ENCODE assay signal across 8 cellular contexts in the genomic region with DNA sequence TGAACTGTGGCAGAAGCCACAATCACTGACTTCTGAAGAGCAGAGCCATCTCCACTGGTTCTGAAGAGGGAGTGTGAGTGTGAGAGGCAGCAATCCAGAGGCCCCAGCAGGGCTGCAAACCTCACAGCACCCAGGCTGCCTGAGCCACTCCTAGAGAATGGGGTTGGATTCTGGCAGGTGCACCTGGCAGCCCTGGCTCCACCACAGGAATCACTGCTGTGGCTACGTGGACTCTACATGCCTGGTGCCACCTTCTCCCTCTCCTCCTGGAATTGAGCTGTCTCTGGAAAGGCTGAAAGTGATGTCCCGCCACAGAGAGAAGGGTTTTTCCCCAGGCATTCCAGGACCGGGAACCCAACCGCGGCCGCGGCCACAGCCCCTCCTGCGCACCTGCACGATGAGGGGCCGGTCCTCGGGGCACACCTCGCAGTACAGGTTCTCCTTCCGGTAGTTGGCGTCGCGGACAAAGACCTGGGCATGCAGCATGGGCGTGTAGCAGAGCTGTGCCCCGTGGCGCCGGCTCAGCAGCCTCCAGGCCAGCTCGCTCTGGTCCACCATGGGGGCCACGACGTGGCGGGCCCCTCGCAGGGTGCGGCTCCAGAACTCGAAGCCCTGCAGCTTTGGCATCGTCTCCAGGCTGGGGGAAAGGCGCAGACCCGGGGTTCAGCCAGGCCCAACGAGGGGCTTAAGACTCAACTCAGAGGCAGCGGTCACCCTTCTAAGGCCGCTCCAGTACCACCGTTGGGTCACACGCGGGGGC. TPM values are rescaled to one million over a fixed set of nuclear protein-coding genes. Genes with fewer than 3 reads are reported as not detected.
A peak's percentile ranks its signal among the peaks of the same experiment; 100 is the strongest.
DNase-seq lines count a peak whose midpoint lies in the region; ATAC-seq and TF ChIP-seq lines count a peak whose summit lies in the region.

No MANE protein-coding gene starts in this region.

- H3K9me3 ChIP-seq in OCI-LY1 (ENCODE audit: low read length): no peaks in the 10 kb centered on the region
- no peaks in the 10 kb centered on the region for H3K9me3 ChIP-seq in osteoblast (ENCODE audit: low read depth, low read length)

- H3K27me3 ChIP-seq in GM23338 (ENCODE audit: insufficient read depth) (no peaks in the 10 kb centered on the region), OCI-LY1 (ENCODE audit: insufficient read depth, low read length) (no peaks in the 10 kb centered on the region), osteoblast (ENCODE audit: insufficient read depth, low read length) (no peaks in the 10 kb centered on the region)

- H3K9me3 Mint-ChIP-seq in GM23338: no peaks in the 10 kb centered on the region

- H3K4me3 ChIP-seq in GM23338: peak overlapping the region; percentile 77
- peak overlapping the region; percentile 79 for H3K4me3 ChIP-seq in OCI-LY1 (ENCODE audit: low read depth, low read length, poor library complexity, severe bottlenecking)
- peak overlapping the region; percentile 88 for H3K4me3 ChIP-seq in osteoblast (ENCODE audit: insufficient read depth, low read length)

- intact Hi-C loops in head of caudate nucleus (cut with DNase I): no loop called here

- peak overlapping the region; percentile 76 for H3K9ac ChIP-seq in OCI-LY1 (ENCODE audit: low read length)

- H2AFZ ChIP-seq in GM23338: no peak overlapping the region
- no peak overlapping the region for H2AFZ ChIP-seq in OCI-LY1 (ENCODE audit: low read length)
- H2AFZ ChIP-seq in osteoblast (ENCODE audit: low read length): no peak overlapping the region

- no peak for TF ChIP-seq CTCF in GM23338 (conservative IDR thresholded peaks at IDR 0.05; ENCODE audit: low read depth in 2 of 2)
- no peak for TF ChIP-seq CTCF in OCI-LY1 (IDR thresholded peaks at IDR 0.05; ENCODE audit: low read length)
- no peak for TF ChIP-seq CTCF in osteoblast (IDR thresholded peaks at IDR 0.05; ENCODE audit: extremely low read depth, low read depth, low read length)

- no peaks in the 10 kb centered on the region for H3K79me2 ChIP-seq in GM23338 (replicated peaks; ENCODE audit: insufficient read depth)
- no peaks in the 10 kb centered on the region for H3K79me2 ChIP-seq in OCI-LY1 (ENCODE audit: insufficient read depth, low read length)
- H3K79me2 ChIP-seq in osteoblast (ENCODE audit: insufficient read depth, low read length): peaks cover 32% of the 10 kb centered on the region

- H3K4me1 ChIP-seq in GM23338 (ENCODE audit: insufficient read depth) (no peaks in the 10 kb centered on the region), OCI-LY1 (ENCODE audit: insufficient read depth, low read length, severe bottlenecking) (peaks cover 25% of the 10 kb centered on the region), osteoblast (ENCODE audit: insufficient read depth, low read length) (peaks cover 17% of the 10 kb centered on the region)

- H4K20me1 ChIP-seq in GM23338 (replicated peaks; ENCODE audit: insufficient read depth) (no peaks in the 10 kb centered on the region), OCI-LY1 (ENCODE audit: insufficient read depth, low read length) (no peaks in the 10 kb centered on the region), osteoblast (ENCODE audit: insufficient read depth, low read length) (peaks cover 7% of the 10 kb centered on the region)

- H3K9me2 ChIP-seq in GM23338 (ENCODE audit: insufficient read depth): no peaks in the 10 kb centered on the region
- no peaks in the 10 kb centered on the region for H3K9me2 ChIP-seq in OCI-LY1 (ENCODE audit: low read depth, low read length)

- H3K36me3 ChIP-seq in GM23338 (ENCODE audit: insufficient read depth): no peaks in the 10 kb centered on the region
- H3K36me3 ChIP-seq in OCI-LY1 (ENCODE audit: insufficient read depth, low read length): peaks cover 43% of the 10 kb centered on the region
- peaks cover 32% of the 10 kb centered on the region for H3K36me3 ChIP-seq in osteoblast (ENCODE audit: insufficient read depth, low read length)

- H3K27me3 Mint-ChIP-seq in GM23338 (ENCODE audit: insufficient read depth, low read depth, poor library complexity): peaks cover 5% of the 10 kb centered on the region

- H3K36me3 Mint-ChIP-seq in GM23338 (ENCODE audit: low read depth): peaks cover 4% of the 10 kb centered on the region

- peaks cover 4% of the 10 kb centered on the region; the same call in 2 of the 3 replicates for H3K4me1 Mint-ChIP-seq in GM23338

- peak; percentile 23 for ATAC-seq in GM23338

- H3F3A ChIP-seq in GM23338 (replicated peaks; ENCODE audit: low read depth) (peaks cover 7% of the 10 kb centered on the region; the same call in 1 of the 2 replicates), OCI-LY1 (ENCODE audit: insufficient read depth, low read length) (no peaks in the 10 kb centered on the region)

- H3K27ac ChIP-seq in GM23338 (ENCODE audit: low read depth): no peak overlapping the region
- H3K27ac ChIP-seq in OCI-LY1 (ENCODE audit: low read depth, low read length, poor library complexity, severe bottlenecking): peak overlapping the region; percentile 29
- peak overlapping the region; percentile 36 for H3K27ac ChIP-seq in epithelial cell of prostate
- peak overlapping the region; percentile 63 for H3K27ac ChIP-seq in osteoblast (ENCODE audit: low read depth, low read length)

- peak overlapping the region; percentile 72 for H3K4me3 Mint-ChIP-seq in GM23338

- DNase-seq in GM23338 (ENCODE audit: low spot score): peak; percentile 24
- no peak for DNase-seq in epithelial cell of prostate (ENCODE audit: low read depth, low spot score)
- peak; percentile 93 for DNase-seq in osteoblast (ENCODE audit: insufficient read length, low spot score, missing footprints)
- no peak for DNase-seq in DMS114 treated with DMSO at 0.1 percent for 48 hours (lab: John Stamatoyannopoulos, UW; ENCODE audit: unreplicated experiment)
- DNase-seq in head of caudate nucleus: no peak
- DNase-seq in activated CD4-positive, alpha-beta T cell treated with anti-CD3 and anti-CD28 coated beads for 48 hours: no peak
- DNase-seq in amniotic stem cell (lab: John Stamatoyannopoulos, UW): no peak

- no peak overlapping the region for H3K27ac Mint-ChIP-seq in GM23338

- H3K4me2 ChIP-seq in GM23338: peak overlapping the region; percentile 88
- H3K4me2 ChIP-seq in OCI-LY1 (ENCODE audit: low read length): peak overlapping the region; percentile 90
- peak overlapping the region; percentile 95 for H3K4me2 ChIP-seq in osteoblast (ENCODE audit: insufficient read depth, low read length)

TF ChIP-seq in GM23338, 12 proteins besides CTCF, POLR2A, EP300 and RAD21:
- TF ChIP-seq ZNF114 (CRISPR knock-in tag; IDR thresholded peaks at IDR 0.05): no peak
- TF ChIP-seq CREB1 (CRISPR knock-in tag; IDR thresholded peaks at IDR 0.05; ENCODE audit: low read depth): no peak
- no peak for TF ChIP-seq EZH2 (IDR thresholded peaks at IDR 0.05; ENCODE audit: low read depth, unreplicated experiment)
- TF ChIP-seq EZH2phosphoT487 (IDR thresholded peaks at IDR 0.05; ENCODE audit: unreplicated experiment): no peak
- TF ChIP-seq POLR2AphosphoS5 (IDR thresholded peaks at IDR 0.05; ENCODE audit: low read depth): no peak

RNA-seq across cellular contexts. Expression of gene DUS1L, which starts 1.0 kb away (rescaled TPM):
- 110 and 122 TPM in 2 replicates for total RNA-seq in GM23338 (2014; rRNA removed; shearing (Covaris generic))
- 66.0 and 105 TPM in 2 replicates for polyA plus RNA-seq in GM23338 (2016; fragmentation: Nextera tagmentation; extraction: Ambion mirVana)
- total RNA-seq in osteoblast: 43.8 and 43.9 TPM in 2 replicates

RNA-seq across cellular contexts. Expression of gene GPS1, which starts 12.9 kb away (rescaled TPM):
- total RNA-seq in GM23338 (2014; rRNA removed; shearing (Covaris generic)): 228 and 242 TPM in 2 replicates
- 136 and 148 TPM in 2 replicates for polyA plus RNA-seq in GM23338 (2016; fragmentation: Nextera tagmentation; extraction: Ambion mirVana)
- 90.2 and 93.7 TPM in 2 replicates for total RNA-seq in osteoblast

RNA-seq across cellular contexts. Expression of gene RFNG, which starts 13.0 kb away (rescaled TPM):
- 36.9 and 44.7 TPM in 2 replicates for total RNA-seq in GM23338 (2014; rRNA removed; shearing (Covaris generic))
- polyA plus RNA-seq in GM23338 (2016; fragmentation: Nextera tagmentation; extraction: Ambion mirVana): 18.0 and 18.9 TPM in 2 replicates
- 46.3 and 52.7 TPM in 2 replicates for total RNA-seq in osteoblast

RNA-seq across cellular contexts. Expression of gene DCXR, which starts 27.1 kb away (rescaled TPM):
- total RNA-seq in GM23338 (2014; rRNA removed; shearing (Covaris generic)): 84.8 and 86.9 TPM in 2 replicates
- polyA plus RNA-seq in GM23338 (2016; fragmentation: Nextera tagmentation; extraction: Ambion mirVana): 137 and 147 TPM in 2 replicates
- total RNA-seq in osteoblast: 23.9 and 31.8 TPM in 2 replicates

RNA-seq across cellular contexts. Expression of gene RAC3, which starts 33.1 kb away (rescaled TPM):
- 211 and 293 TPM in 2 replicates for total RNA-seq in GM23338 (2014; rRNA removed; shearing (Covaris generic))
- 31.5 and 35.6 TPM in 2 replicates for polyA plus RNA-seq in GM23338 (2016; fragmentation: Nextera tagmentation; extraction: Ambion mirVana)
- total RNA-seq in osteoblast: 0.59 and 1.8 TPM in 2 replicates

Comparison
In these comparisons a context has a peak if more than half of its experiments do, and no peak if none do; other contexts are left out.
1. DNase-seq: peak in GM23338 (single experiment) and osteoblast (single experiment); none in epithelial cell of prostate (single experiment), DMS114 treated with DMSO at 0.1 percent for 48 hours (single experiment), head of caudate nucleus (0 of 42), activated CD4-positive, alpha-beta T cell treated with anti-CD3 and anti-CD28 coated beads for 48 hours (single experiment) and amniotic stem cell (single experiment).
2. Peak in every context shown above with its lines, with median percentiles within 50 percentile points of each other: H3K4me2 ChIP-seq and H3K4me3 ChIP-seq.